Comparison of ENCODE assay signal across 8 cellular contexts in genomic region chr17:8376302-8377067, GRCh38.
A peak's percentile ranks its signal among the peaks of the same experiment; 100 is the strongest.
DNase-seq lines count a peak whose midpoint lies in the region; ATAC-seq and TF ChIP-seq lines count a peak whose summit lies in the region.

Gene KRABD2, minus strand, starts transcription at chr17:8376704.

- peak within 1 kb of the TSS; percentile 92 for H3K4me3 ChIP-seq in A673 (ENCODE audit: low read depth, low read length, poor library complexity, severe bottlenecking)
- peak within 1 kb of the TSS; percentile 67 for H3K4me3 ChIP-seq in colonic mucosa

- no peaks in the 10 kb centered on the region for H3K9me3 ChIP-seq in A673 (ENCODE audit: low read depth, low read length, poor library complexity, severe bottlenecking)
- H3K9me3 ChIP-seq in colonic mucosa, result no peaks in the 10 kb centered on the region

- POLR2A ChIA-PET in A673 (lab: Charles Lee; ENCODE audit: low non-redundant PET), result interaction anchor here (0.5 kb wide), 2 partner anchors 71 to 350 kb away, joined by 5 to 16 read pairs; no protein-coding TSS in a partner anchor

- H3K27me3 ChIP-seq in A673 (replicated peaks; ENCODE audit: insufficient read depth, low read depth, low read length, poor library complexity) (no peaks in the 10 kb centered on the region), colonic mucosa (no peaks in the 10 kb centered on the region)

- CTCF ChIA-PET in A673 (lab: Charles Lee), result interaction anchor here (0.6 kb wide), 2 partner anchors 33 to 41 kb away, joined by 3 to 4 read pairs; no protein-coding TSS in a partner anchor

- H3K4me1 ChIP-seq in A673 (ENCODE audit: insufficient read depth, low read length, poor library complexity, severe bottlenecking) (peaks cover 42% of the 10 kb centered on the region), colonic mucosa (peaks cover 13% of the 10 kb centered on the region)

- intact Hi-C loops in A673 (cut with micrococcal nuclease; ENCODE audit: unreplicated experiment) (loop anchor here (5.0 kb wide), 1 partner anchor 254 kb away; the partner anchor contains the start of gene HES7), colonic mucosa (cut with DNase I) (no loop called here), left colon (cut with DNase I, micrococcal nuclease) (no loop called here)

- no TSS peak for BruUV-seq in A673 (replicated peaks; lab: Mats Ljungman, UMichigan)

- H3K36me3 ChIP-seq in A673 (ENCODE audit: insufficient read depth, low read length, poor library complexity, severe bottlenecking) (peaks cover 51% of the 10 kb centered on the region), colonic mucosa (peaks cover 12% of the 10 kb centered on the region)

- TF ChIP-seq CTCF in A673 (conservative IDR thresholded peaks at IDR 0.05; ENCODE audit: low read depth, low read length) (peak; percentile 74), colonic mucosa (IDR thresholded peaks at IDR 0.05) (peak; percentile 42)

- peak within 1 kb of the TSS; percentile 91 for H3K27ac ChIP-seq in A673 (ENCODE audit: low read depth, low read length, poor library complexity, severe bottlenecking)
- peak within 1 kb of the TSS; percentile 91 for H3K27ac ChIP-seq in colonic mucosa

- H3K9ac ChIP-seq in colonic mucosa (ENCODE audit: low read depth in 2 of 2, low read length in 2 of 2), result peak within 1 kb of the TSS; percentile 86 to 97

- DNase-seq in A673 (ENCODE audit: low spot score) (peak; percentile 94), NCI-H510A (lab: John Stamatoyannopoulos, UW) (peak; percentile 87), colonic mucosa (peak; percentile 95), left colon (peak; percentile 93 to 94)
- DNase-seq in activated CD4-positive, alpha-beta T cell treated with anti-CD3 and anti-CD28 coated beads for 48 hours, result peak; percentile 93
- DNase-seq in stimulated activated CD4-positive, alpha-beta T cell treated with anti-CD3 and anti-CD28 coated beads, Interleukin-1b, Interleukin-23, amount 100 ng/mL, for 24 hours (ENCODE audit: low read depth in 4 of 4, low spot score in 1 of 4), result peak; percentile 74 to 91 (median 88)

- ATAC-seq in GM18861 (IDR thresholded peaks at IDR 0.05; ENCODE audit: unreplicated experiment), result peak; percentile 63
- ATAC-seq in HG03159 (IDR thresholded peaks at IDR 0.05; ENCODE audit: unreplicated experiment), result peak; percentile 92
- peak; percentile 95 for ATAC-seq in left colon

Comparison
In these comparisons a context has a peak if more than half of its experiments do, and no peak if none do; other contexts are left out.
1. Peak in every context shown above with its lines: DNase-seq, ATAC-seq, H3K4me3 ChIP-seq and H3K27ac ChIP-seq.